ENCODE assay signal across 29 cellular contexts in the genomic region with DNA sequence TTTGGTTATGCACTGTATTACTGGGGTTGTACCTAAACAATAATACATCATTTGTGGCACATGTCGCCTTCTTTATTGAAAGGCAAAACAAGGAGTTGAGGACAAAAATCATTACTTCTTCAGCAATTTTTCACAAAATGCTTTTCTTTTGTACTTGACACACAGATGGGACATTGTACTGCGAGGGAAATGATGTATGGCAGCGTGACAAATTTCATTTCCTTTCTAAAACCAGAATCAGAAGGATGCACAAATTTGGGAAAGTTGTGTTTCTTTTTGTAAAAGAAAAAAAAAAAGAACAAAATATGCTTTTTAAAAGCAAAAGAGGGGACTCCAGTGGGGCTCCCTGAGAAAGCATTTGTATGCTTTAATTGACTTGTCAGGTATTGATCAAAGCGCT.
"Had no signal": no experiment of that assay in that cellular context is flagged by ENCODE, and none has a peak within 500 bp of the region (broad histone marks: within the 10 kb centered on the region; RNA-seq: fewer than 3 reads in every experiment).

No MANE protein-coding gene starts in this region.

- DNase-seq: activated B cell treated with CpG ODN at 0.5 μM for 24 hours; activated CD4-positive, alpha-beta memory T cell treated with anti-CD3 and anti-CD28 coated beads for 36 hours; activated CD4-positive, alpha-beta T cell treated with anti-CD3 and anti-CD28 coated beads for 4 hours; activated CD4-positive, alpha-beta T cell treated with anti-CD3 and anti-CD28 coated beads, Interleukin-2, amount 10 ng/mL, durations not matched to agents 24 days and 14 days; activated CD4-positive, alpha-beta T cell treated with anti-CD3 and anti-CD28 coated beads, Interleukin-2, amount 50 U/mL, for 1 hour; activated CD4-positive, alpha-beta T cell treated with anti-CD3 and anti-CD28 coated beads, Interleukin-2, amount 50 U/mL, for 4 hours; activated CD4-positive, CD25-positive, alpha-beta regulatory T cell treated with anti-CD3 and anti-CD28 coated beads, Interleukin-2, amount 50 U/mL, for 72 hours; activated CD8-positive, alpha-beta memory T cell treated with anti-CD3 and anti-CD28 coated beads, Interleukin-2, amount 50 U/mL, for 4 hours; activated CD8-positive, alpha-beta T cell treated with anti-CD3 and anti-CD28 coated beads for 36 hours; activated effector memory CD4-positive, alpha-beta T cell treated with anti-CD3 and anti-CD28 coated beads, Interleukin-2, amount 50 U/mL, for 16 hours; activated gamma-delta T cell treated with Interleukin-2 at 50 U/mL for 16 hours; activated naive CD4-positive, alpha-beta T cell; activated naive CD4-positive, alpha-beta T cell treated with anti-CD3 and anti-CD28 coated beads for 36 hours; activated naive CD4-positive, alpha-beta T cell treated with anti-CD3 and anti-CD28 coated beads, Interleukin-2, amount 50 U/mL, for 16 hours; activated naive CD8-positive, alpha-beta T cell treated with anti-CD3 and anti-CD28 coated beads for 36 hours; activated T-cell treated with anti-CD3 and anti-CD28 coated beads for 4 hours; activated T-cell treated with anti-CD3 and anti-CD28 coated beads, Interleukin-2, amount 50 U/mL, for 1 hour; activated T-cell treated with anti-CD3 and anti-CD28 coated beads, Interleukin-2, amount 50 U/mL, for 4 hours; activated T-cell treated with anti-CD3 and anti-CD28 coated beads, Interleukin-2, amount 50 U/mL, for 72 hours; adrenal gland; amniotic stem cell; aorta; body of pancreas; brain microvascular endothelial cell; central memory CD4-positive, alpha-beta T cell; T-helper 2 cell; T-helper 9 cell had no signal

- ATAC-seq: activated CD8-positive, alpha-beta T cell treated with anti-CD3 and anti-CD28 coated beads for 36 hours; activated naive CD4-positive, alpha-beta T cell treated with anti-CD3 and anti-CD28 coated beads, Interleukin-2, amount 50 U/mL, for 72 hours; activated T-cell treated with anti-CD3 and anti-CD28 coated beads, Interleukin-2, amount 50 U/mL, for 4 hours; activated T-cell treated with anti-CD3 and anti-CD28 coated beads, Interleukin-2, amount 50 U/mL, for 72 hours; activated T-helper 17 cell treated with anti-CD3 and anti-CD28 coated beads, Interleukin-2, amount 50 U/mL, for 72 hours; body of pancreas had no signal
